ENCODE assay signal across 8 cellular contexts in genomic region chr6:106085984-106086832, GRCh38. TPM values are rescaled to one million over a fixed set of nuclear protein-coding genes. Genes with fewer than 3 reads are reported as not detected.
DNase-seq lines count a peak whose midpoint lies in the region; ATAC-seq lines count a peak whose summit lies in the region.

Gene PRDM1 (plus strand): TSS chr6:106086336. CDS start chr6:106086554, 218 bp downstream.

- H3K27ac Mint-ChIP-seq in CD8-positive, alpha-beta memory T cell: peak within 1 kb of the TSS; percentile 61 to 97 (median 92)

- H3K27ac ChIP-seq in CD8-positive, alpha-beta memory T cell (ENCODE audit: low read depth, low read length): peak within 1 kb of the TSS; percentile 52
- no peak within 1 kb of the TSS for H3K27ac ChIP-seq in muscle layer of colon (ENCODE audit: low read depth, low read length)

- CTCF ChIA-PET in CD8-positive, alpha-beta memory T cell (lab: Charles Lee): interaction anchor here (1.1 to 3.9 kb wide), 14 partner anchors 10 to 654 kb away, joined by 3 to 34 read pairs (median 4); no protein-coding TSS in a partner anchor

- DNase-seq in CD8-positive, alpha-beta memory T cell: peak; percentile 52 to 88 (median 81)
- peak; percentile 95 for DNase-seq in NOMO-1 treated with dmso at 0.1 percent for 144 hours (lab: John Stamatoyannopoulos, UW; ENCODE audit: unreplicated experiment)
- peak; percentile 46 for DNase-seq in activated CD8-positive, alpha-beta memory T cell treated with anti-CD3 and anti-CD28 coated beads, Interleukin-2, amount 50 U/mL, for 1 hour (ENCODE audit: extremely low read depth)
- peak; percentile 38 for DNase-seq in epidermal melanocyte (ENCODE audit: insufficient read length, low spot score)
- peak; percentile 66 to 75 for DNase-seq in stimulated activated CD8-positive, alpha-beta memory T cell treated with anti-CD3 and anti-CD28 coated beads, Interleukin-7, amount 100 ng/mL, for 4 hours (ENCODE audit: low read depth in 2 of 2)

- H3K4me3 Mint-ChIP-seq in CD8-positive, alpha-beta memory T cell: peak within 1 kb of the TSS; percentile 90 to 97 (median 93)

- peak within 1 kb of the TSS; percentile 61 for H3K4me3 ChIP-seq in CD8-positive, alpha-beta memory T cell (ENCODE audit: low read length)
- peak within 1 kb of the TSS; percentile 21 to 35 for H3K4me3 ChIP-seq in muscle layer of colon (ENCODE audit: low read depth in 1 of 2, low read length in 2 of 2)

- H3K9me3 Mint-ChIP-seq in CD8-positive, alpha-beta memory T cell: no peaks in the 10 kb centered on the region

- H3K36me3 ChIP-seq in CD8-positive, alpha-beta memory T cell (ENCODE audit: insufficient read depth, low read length): no peaks in the 10 kb centered on the region
- H3K36me3 ChIP-seq in muscle layer of colon (ENCODE audit: insufficient read depth, low read length): no peaks in the 10 kb centered on the region

- peaks cover 0 to 4% of the 10 kb centered on the region in 2 donors for H3K27me3 Mint-ChIP-seq in CD8-positive, alpha-beta memory T cell

- H3K4me1 Mint-ChIP-seq in CD8-positive, alpha-beta memory T cell: peaks cover 80 to 94% (median 93%) of the 10 kb centered on the region in 3 donors

- no peak within 1 kb of the TSS for H3K9ac ChIP-seq in muscle layer of colon (ENCODE audit: low read length)

- H3K4me1 ChIP-seq in CD8-positive, alpha-beta memory T cell (ENCODE audit: insufficient read depth, low read length): peaks cover 66% of the 10 kb centered on the region
- H3K4me1 ChIP-seq in muscle layer of colon (ENCODE audit: insufficient read depth, low read length): peaks cover 15% of the 10 kb centered on the region

- H3K9me3 ChIP-seq in CD8-positive, alpha-beta memory T cell (ENCODE audit: low read length): no peaks in the 10 kb centered on the region
- no peaks in the 10 kb centered on the region for H3K9me3 ChIP-seq in muscle layer of colon (ENCODE audit: low read length)

- H3K27me3 ChIP-seq in CD8-positive, alpha-beta memory T cell (ENCODE audit: insufficient read depth, low read length, poor library complexity, severe bottlenecking): no peaks in the 10 kb centered on the region
- peaks cover 22 to 39% of the 10 kb centered on the region in 2 donors for H3K27me3 ChIP-seq in muscle layer of colon (ENCODE audit: control insufficient read depth in 1 of 2, insufficient read depth in 2 of 2, low read length in 2 of 2)

- H3K36me3 Mint-ChIP-seq in CD8-positive, alpha-beta memory T cell: peaks cover 0 to 7% (median 5%) of the 10 kb centered on the region in 3 donors

- POLR2A ChIA-PET in CD8-positive, alpha-beta memory T cell (lab: Charles Lee): interaction anchor here (0.6 to 1.9 kb wide), 9 partner anchors 9 to 633 kb away, joined by 3 to 16 read pairs (median 4); no protein-coding TSS in a partner anchor

- peak; percentile 75 for ATAC-seq in GM19452 (IDR thresholded peaks at IDR 0.05; ENCODE audit: unreplicated experiment)
- peak; percentile 68 for ATAC-seq in HG03571 (IDR thresholded peaks at IDR 0.05; ENCODE audit: unreplicated experiment)

RNA-seq across cellular contexts. Expression of gene PRDM1, which starts in this region (rescaled TPM):
- total RNA-seq in CD8-positive, alpha-beta memory T cell: 10 to 100 TPM; 88.2 to 90.7 TPM
- polyA plus RNA-seq in CD8-positive, alpha-beta memory T cell: 79.8 TPM

Comparison
In these comparisons a context has a peak if more than half of its experiments do, and no peak if none do; other contexts are left out.
1. DNase-seq: peak in every context shown above with its lines; median percentile 95 in NOMO-1 treated with dmso at 0.1 percent for 144 hours; 81 in CD8-positive, alpha-beta memory T cell; 70 in stimulated activated CD8-positive, alpha-beta memory T cell treated with anti-CD3 and anti-CD28 coated beads, Interleukin-7, amount 100 ng/mL, for 4 hours; 46 in activated CD8-positive, alpha-beta memory T cell treated with anti-CD3 and anti-CD28 coated beads, Interleukin-2, amount 50 U/mL, for 1 hour; 38 in epidermal melanocyte.